8 cellular contexts compared by ENCODE assay signal in genomic region chr4:100190643-100191600, GRCh38. TPM values are rescaled to one million over a fixed set of nuclear protein-coding genes. Genes with fewer than 3 reads are reported as not detected.
DNase-seq lines count a peak whose midpoint lies in the region; ATAC-seq, FAIRE-seq and TF ChIP-seq lines count a peak whose summit lies in the region.

No MANE protein-coding gene starts in this region.

- H3K27ac ChIP-seq in 22Rv1 (peak overlapping the region; percentile 75; the same call in 1 of the 2 replicates), HEK293 (ENCODE audit: extremely low read depth, low read depth, low read length) (no peak overlapping the region), iPS-20b (ENCODE audit: low read length) (no peak overlapping the region), spleen (peak overlapping the region in 2 of 8 donors; percentile 11 to 27)

- ATAC-seq in HG03196 (IDR thresholded peaks at IDR 0.05; ENCODE audit: unreplicated experiment): no peak

- no peak for DNase-seq in astrocyte of the cerebellum (ENCODE audit: low read depth)
- DNase-seq in spleen: no peak
- DNase-seq in GM19239 (ENCODE audit: insufficient read length, low spot score): no peak
- DNase-seq in NCI-H446 treated with DMSO at 0.1 percent for 48 hours (lab: John Stamatoyannopoulos, UW): no peak

- no peak for TF ChIP-seq POLR2A in spleen (IDR thresholded peaks at IDR 0.05)

- WGBS in spleen, 5 donors: 18 to 28% (median 24%) methylated on average over 37 of the region's 37 CpGs

- peaks cover 4% of the 10 kb centered on the region for H3K4me1 ChIP-seq in HEK293 (ENCODE audit: control insufficient read depth, insufficient read depth, low read length)
- peaks cover 13% of the 10 kb centered on the region; the same call in 1 of the 2 replicates for H3K4me1 ChIP-seq in iPS-20b (ENCODE audit: insufficient read depth, low read length)
- peaks cover 0 to 21% (median 14%) of the 10 kb centered on the region in 6 donors for H3K4me1 ChIP-seq in spleen

- in situ Hi-C loops in astrocyte of the cerebellum (cut with HindIII; ENCODE audit: low sequenced_read_pairs): no loop called here

- H3K9ac ChIP-seq in iPS-20b (ENCODE audit: low read depth, low read length): peak overlapping the region; percentile 64; the same call in 1 of the 2 replicates

- H3K4me3 ChIP-seq in HEK293 (ENCODE audit: low read depth, low read length) (peak overlapping the region; percentile 54), astrocyte of the cerebellum (ENCODE audit: low read depth, low read length) (peak overlapping the region; percentile 62), iPS-20b (ENCODE audit: low read length) (peak overlapping the region; percentile 79), spleen (peak overlapping the region; percentile 42 to 77 (median 48))

- H3K27me3 ChIP-seq in iPS-20b (ENCODE audit: insufficient read depth, low read length) (peaks cover 46% of the 10 kb centered on the region), spleen (replicated peaks in 1 of 7) (peaks cover 0 to 43% (median 25%) of the 10 kb centered on the region in 7 donors)

- no peak for FAIRE-seq in GM19239 (lab: Jason Lieb, UNC)

- POLR2A ChIA-PET in HEK293 (lab: Yijun Ruan, JAX): no interaction called here

- H3K36me3 ChIP-seq in HEK293 (ENCODE audit: control insufficient read depth in 2 of 2, insufficient read depth in 1 of 2, low read length in 2 of 2) (peaks cover 0 to 15% of the 10 kb centered on the region in 2 experiments; a peak in 1 of 3 replicates), iPS-20b (ENCODE audit: insufficient read depth, low read depth, low read length) (peaks cover 4% of the 10 kb centered on the region; the same call in 1 of the 2 replicates), spleen (no peaks in the 10 kb centered on the region)

- H3K9me3 ChIP-seq in HEK293 (ENCODE audit: control insufficient read depth, insufficient read depth, low read depth, low read length) (no peaks in the 10 kb centered on the region), iPS-20b (ENCODE audit: insufficient read depth, low read depth, low read length) (no peaks in the 10 kb centered on the region), spleen (no peaks in the 10 kb centered on the region)

- intact Hi-C loops in spleen (cut with DNase I; ENCODE audit: low total_unique reads): no loop called here

- CTCF ChIA-PET in HEK293 (lab: Yijun Ruan, JAX): no interaction called here

- TF ChIP-seq CTCF in 22Rv1 (IDR thresholded peaks at IDR 0.05): no peak
- no peak for TF ChIP-seq CTCF in HEK293 (tag by site-specific recombination; IDR thresholded peaks at IDR 0.05)
- TF ChIP-seq CTCF in astrocyte of the cerebellum (IDR thresholded peaks at IDR 0.05; ENCODE audit: low read depth, low read length, missing control alignments): no peak
- no peak for TF ChIP-seq CTCF in spleen (IDR thresholded peaks at IDR 0.05 in 8 of 11, conservative IDR thresholded peaks at IDR 0.05 in 3 of 11)

TF ChIP-seq in HEK293, 187 proteins besides CTCF, POLR2A, EP300 and RAD21:
- TF ChIP-seq SCRT2 (tag by site-specific recombination; IDR thresholded peaks at IDR 0.05) (peak; percentile 67; the same call in 1 of the 2 replicates), ZNF837 (tag by site-specific recombination; IDR thresholded peaks at IDR 0.05) (no peak)

RNA-seq across cellular contexts. Expression of gene DDIT4L, which starts 0.7 kb away (rescaled TPM):
- 1 to 10 TPM in 3 of 7 donors, under 1 TPM in 4; 0.19 to 1.6 (median 0.43) TPM for total RNA-seq in spleen
- polyA plus RNA-seq in spleen: under 1 TPM; 0.17 to 0.32 (median 0.21) TPM
